22 cellular contexts compared by ENCODE assay signal in the genomic region with DNA sequence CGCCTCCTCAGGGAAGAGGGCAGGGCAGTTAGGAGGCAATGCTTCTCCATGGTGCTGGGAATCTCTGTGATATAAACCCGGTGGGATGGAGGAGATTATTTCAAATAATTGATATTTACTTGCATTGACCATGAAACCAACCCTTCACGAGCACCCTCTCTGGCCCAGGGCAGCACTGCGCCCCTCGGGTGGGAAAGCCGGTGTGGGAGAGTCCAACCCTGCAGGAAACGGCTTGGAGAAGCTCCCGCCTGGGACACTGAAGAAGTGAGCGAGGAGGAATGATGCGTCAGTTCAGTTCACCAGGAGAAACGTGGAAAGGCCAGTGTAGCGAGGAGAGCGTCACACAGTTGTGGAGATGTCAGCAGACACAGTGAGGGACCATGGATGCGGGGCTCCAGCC.
DNase-seq lines count a peak whose midpoint lies in the region; ATAC-seq and TF ChIP-seq lines count a peak whose summit lies in the region.
"Had no signal": no experiment of that assay in that cellular context is flagged by ENCODE, and none has a peak within 500 bp of the region (broad histone marks: within the 10 kb centered on the region; RNA-seq: fewer than 3 reads in every experiment).

No MANE protein-coding gene starts in this region.

- no peak for ATAC-seq in heart left ventricle
- ATAC-seq in Right ventricle myocardium superior (ENCODE audit: poor library complexity) = no peak
- ATAC-seq in gastroesophageal sphincter = no peak
- no peak for ATAC-seq in aorta (ENCODE audit: low FRiP score)
- ATAC-seq: activated naive CD8-positive, alpha-beta T cell treated with anti-CD3 and anti-CD28 coated beads, Interleukin-2, amount 50 U/mL, for 24 hours; left ventricle myocardium superior had no signal

- peak overlapping the region in 9 of 12 donors; percentile 14 to 93 (median 71) for H3K27ac ChIP-seq in heart left ventricle
- peak overlapping the region; percentile 20 to 98 (median 86) for H3K27ac ChIP-seq in gastroesophageal sphincter
- H3K27ac ChIP-seq in sigmoid colon = peak overlapping the region; percentile 90 to 96 (median 93)
- H3K27ac ChIP-seq in aorta (ENCODE audit: low read depth in 1 of 2, low read length in 2 of 2) = peak overlapping the region in 1 of 2 donors; percentile 72
- H3K27ac ChIP-seq: BLaER1 treated with 17β-estradiol and CSF1 and Interleukin-3, amounts not matched to agents 10 nM and 100 nM; HL-60 had no signal

- no peak for TF ChIP-seq CTCF in heart left ventricle (IDR thresholded peaks at IDR 0.05)
- no peak for TF ChIP-seq CTCF in gastroesophageal sphincter (IDR thresholded peaks at IDR 0.05)
- TF ChIP-seq CTCF in sigmoid colon (IDR thresholded peaks at IDR 0.05) = no peak

- H3K4me1 ChIP-seq in heart left ventricle (peaks cover 5 to 82% (median 60%) of the 10 kb centered on the region in 12 donors), gastroesophageal sphincter (peaks cover 19 to 95% (median 56%) of the 10 kb centered on the region in 3 donors), sigmoid colon (peaks cover 2 to 95% (median 88%) of the 10 kb centered on the region in 4 donors), aorta (ENCODE audit: control insufficient read depth in 1 of 2, insufficient read depth in 2 of 2, low read length in 2 of 2) (peaks cover 2 to 7% of the 10 kb centered on the region in 2 donors)

- WGBS in heart left ventricle, 4 donors = 58 to 69% (median 67%) methylated on average over 14 of the region's 14 CpGs
- WGBS in gastroesophageal sphincter (ENCODE audit: low coverage in 1 of 2), 2 donors = 70 to 74% methylated on average over 6 to 10 of the region's 14 CpGs
- WGBS in sigmoid colon, 2 donors = 89 to 90% methylated on average over 14 of the region's 14 CpGs
- WGBS in aorta, 2 donors = 77 to 80% methylated on average over 14 of the region's 14 CpGs

- no peak for TF ChIP-seq POLR2A in heart left ventricle (IDR thresholded peaks at IDR 0.05)
- no peak for TF ChIP-seq POLR2A in gastroesophageal sphincter (IDR thresholded peaks at IDR 0.05)
- TF ChIP-seq POLR2A in sigmoid colon (IDR thresholded peaks at IDR 0.05) = no peak

- H3K9me3 ChIP-seq in heart left ventricle (no peaks in the 10 kb centered on the region), gastroesophageal sphincter (no peaks in the 10 kb centered on the region), sigmoid colon (no peaks in the 10 kb centered on the region), aorta (ENCODE audit: control insufficient read depth, low read length) (no peaks in the 10 kb centered on the region)

- H3K27me3 ChIP-seq in heart left ventricle (no peaks in the 10 kb centered on the region), gastroesophageal sphincter (no peaks in the 10 kb centered on the region), sigmoid colon (no peaks in the 10 kb centered on the region), aorta (ENCODE audit: control insufficient read depth in 1 of 2, insufficient read depth in 2 of 2, low read length in 1 of 2) (no peaks in the 10 kb centered on the region)

- peaks cover 0 to 7% (median 0%) of the 10 kb centered on the region in 9 donors for H3K36me3 ChIP-seq in heart left ventricle
- H3K36me3 ChIP-seq in gastroesophageal sphincter = no peaks in the 10 kb centered on the region
- peaks cover 0 to 4% (median 0%) of the 10 kb centered on the region in 4 donors for H3K36me3 ChIP-seq in sigmoid colon
- H3K36me3 ChIP-seq in aorta (ENCODE audit: control insufficient read depth in 1 of 2, insufficient read depth in 2 of 2, low read length in 1 of 2) = no peaks in the 10 kb centered on the region
- H3K36me3 ChIP-seq: BLaER1 treated with 17β-estradiol and CSF1 and Interleukin-3, amounts not matched to agents 10 nM and 100 nM had no signal

- H3K4me3 ChIP-seq in heart left ventricle (no peak overlapping the region), gastroesophageal sphincter (no peak overlapping the region), sigmoid colon (no peak overlapping the region), aorta (ENCODE audit: low read length in 2 of 2) (no peak overlapping the region)
- H3K4me3 ChIP-seq: BLaER1 treated with 17β-estradiol and CSF1 and Interleukin-3, amounts not matched to agents 10 nM and 100 nM had no signal

- intact Hi-C loops in heart left ventricle (cut with DNase I) = loop anchor here in 1 of 10 donors (5.0 kb wide), 1 partner anchor 35 kb away; no protein-coding TSS in a partner anchor
- intact Hi-C loops in Right ventricle myocardium superior (cut with DNase I) = no loop called here
- intact Hi-C loops in sigmoid colon (cut with DNase I) = no loop called here
- intact Hi-C loops in aorta (cut with DNase I) = no loop called here

- DNase-seq in heart left ventricle = no peak
- no peak for DNase-seq in Right ventricle myocardium superior
- DNase-seq in sigmoid colon = no peak
- peak; percentile 41 to 44 for DNase-seq in aorta
- DNase-seq in central memory CD4-positive, alpha-beta T cell = no peak
- DNase-seq in NCI-H82 (lab: John Stamatoyannopoulos, UW) = no peak
- no peak for DNase-seq in Kasumi-1 (lab: John Stamatoyannopoulos, UW)
- DNase-seq: 8988T; activated CD4-positive, CD25-positive, alpha-beta regulatory T cell; activated naive CD8-positive, alpha-beta T cell treated with anti-CD3 and anti-CD28 coated beads, Interleukin-2, amount 50 U/mL, for 24 hours; DMS 273 treated with DMSO at 0.1 percent for 48 hours; GDM1; H7; left ventricle myocardium superior; naive B cell; NCI-H2081 treated with DMSO at 0.1 percent for 48 hours; NCI-H510A; SHP77; stimulated activated CD4-positive, alpha-beta T cell treated with anti-CD3 and anti-CD28 coated beads, Interleukin-1b, Interleukin-23, amount 100 ng/mL, for 48 hours had no signal

- TF ChIP-seq EP300 in gastroesophageal sphincter (IDR thresholded peaks at IDR 0.05) (no peak), sigmoid colon (IDR thresholded peaks at IDR 0.05) (no peak)

Comparison
In these comparisons a context has a peak if more than half of its experiments do, and no peak if none do; other contexts are left out.
1. DNase-seq: peak in aorta (2 of 2); none in heart left ventricle (0 of 5), Right ventricle myocardium superior (single experiment), sigmoid colon (single experiment), central memory CD4-positive, alpha-beta T cell (single experiment), NCI-H82 (single experiment) and Kasumi-1 (0 of 2).